In genomic region chr18:48667276-48668254, GRCh38 we compare ENCODE assay signal across 8 cellular contexts.
A peak's percentile ranks its signal among the peaks of the same experiment; 100 is the strongest.
DNase-seq lines count a peak whose midpoint lies in the region; ATAC-seq and TF ChIP-seq lines count a peak whose summit lies in the region.

No MANE protein-coding gene starts in this region.

- intact Hi-C loops in naive thymus-derived CD4-positive, alpha-beta T cell (cut with micrococcal nuclease): no loop called here

- peaks cover 0 to 3% (median 0%) of the 10 kb centered on the region in 7 donors for H3K4me1 Mint-ChIP-seq in naive thymus-derived CD4-positive, alpha-beta T cell

- peaks cover 0 to 18% (median 4%) of the 10 kb centered on the region in 5 donors for H3K36me3 Mint-ChIP-seq in naive thymus-derived CD4-positive, alpha-beta T cell

- no peak overlapping the region for H3K27ac Mint-ChIP-seq in naive thymus-derived CD4-positive, alpha-beta T cell

- no peak for TF ChIP-seq EP300 in upper lobe of left lung (IDR thresholded peaks at IDR 0.05)

- H3K27ac ChIP-seq in WERI-Rb-1 (no peak overlapping the region), upper lobe of left lung (no peak overlapping the region)
- H3K27ac ChIP-seq in naive thymus-derived CD4-positive, alpha-beta T cell (ENCODE audit: low read depth, low read length): no peak overlapping the region

- H3K36me3 ChIP-seq in WERI-Rb-1: peaks cover 39% of the 10 kb centered on the region
- H3K36me3 ChIP-seq in upper lobe of left lung: peaks cover 0 to 44% (median 17%) of the 10 kb centered on the region in 4 donors
- no peaks in the 10 kb centered on the region for H3K36me3 ChIP-seq in naive thymus-derived CD4-positive, alpha-beta T cell (ENCODE audit: control insufficient read depth in 2 of 3, insufficient read depth in 3 of 3, low read length in 3 of 3)

- WGBS in upper lobe of left lung, 2 donors: 89 to 91% methylated on average over 9 to 13 of the region's 13 CpGs

- H3K4me3 Mint-ChIP-seq in naive thymus-derived CD4-positive, alpha-beta T cell: no peak overlapping the region

- no peak overlapping the region for H3K4me3 ChIP-seq in WERI-Rb-1 (ENCODE audit: low read depth, low read length)
- no peak overlapping the region for H3K4me3 ChIP-seq in upper lobe of left lung
- no peak overlapping the region for H3K4me3 ChIP-seq in naive thymus-derived CD4-positive, alpha-beta T cell (ENCODE audit: low read length)

- peak; percentile 42 for DNase-seq in GM10248 (ENCODE audit: extremely low spot score)
- DNase-seq in WERI-Rb-1: peak; percentile 60
- peak; percentile 14 for DNase-seq in middle frontal gyrus (ENCODE audit: extremely low spot score, low spot score)
- DNase-seq in upper lobe of left lung: no peak
- no peak for DNase-seq in naive thymus-derived CD4-positive, alpha-beta T cell
- no peak for DNase-seq in NCI-H510A (lab: John Stamatoyannopoulos, UW)
- DNase-seq in NOMO-1 treated with dmso at 0.1 percent for 144 hours (lab: John Stamatoyannopoulos, UW; ENCODE audit: unreplicated experiment): no peak

- POLR2A ChIA-PET in GM10248 (lab: Yijun Ruan, JAX): no interaction called here
- POLR2A ChIA-PET in naive thymus-derived CD4-positive, alpha-beta T cell (lab: Charles Lee): interaction anchor here (0.6 kb wide), 1 partner anchor 1220 kb away, joined by 6 read pairs; no protein-coding TSS in a partner anchor

- no peaks in the 10 kb centered on the region for H3K27me3 ChIP-seq in WERI-Rb-1 (ENCODE audit: insufficient read depth, low read depth, severe bottlenecking)
- no peaks in the 10 kb centered on the region for H3K27me3 ChIP-seq in upper lobe of left lung
- no peaks in the 10 kb centered on the region for H3K27me3 ChIP-seq in naive thymus-derived CD4-positive, alpha-beta T cell (ENCODE audit: control insufficient read depth in 2 of 2, insufficient read depth in 2 of 2, low read length in 2 of 2)

- peaks cover 5 to 28% (median 11%) of the 10 kb centered on the region in 11 donors for H3K9me3 Mint-ChIP-seq in naive thymus-derived CD4-positive, alpha-beta T cell

- ATAC-seq in HG03354 (IDR thresholded peaks at IDR 0.05; ENCODE audit: poor library complexity, severe bottlenecking, unreplicated experiment) (peak; percentile 60), upper lobe of left lung (ENCODE audit: low FRiP score in 2 of 2) (no peak)
- no peak for ATAC-seq in naive thymus-derived CD4-positive, alpha-beta T cell

- TF ChIP-seq CTCF in GM10248 (IDR thresholded peaks at IDR 0.05; ENCODE audit: control extremely low read depth, extremely low read depth, low read depth, missing control alignments) (no peak), WERI-Rb-1 (IDR thresholded peaks at IDR 0.05; ENCODE audit: low read depth, low read length) (peak; percentile 91), upper lobe of left lung (IDR thresholded peaks at IDR 0.05) (peak in 1 of 6 experiments; percentile 18)

- CTCF ChIA-PET in GM10248 (lab: Yijun Ruan, JAX): interaction anchor here (1.0 to 6.4 kb wide), 5 partner anchors 8 to 222 kb away, joined by 3 to 35 read pairs (median 3); no protein-coding TSS in a partner anchor
- CTCF ChIA-PET in naive thymus-derived CD4-positive, alpha-beta T cell (lab: Charles Lee): interaction anchor here (1.3 kb wide), 1 partner anchor 17 kb away, joined by 3 read pairs; no protein-coding TSS in a partner anchor

- H3K27me3 Mint-ChIP-seq in naive thymus-derived CD4-positive, alpha-beta T cell: peaks cover 0 to 8% (median 4%) of the 10 kb centered on the region in 5 donors

- H3K4me1 ChIP-seq in upper lobe of left lung: peaks cover 7 to 15% (median 13%) of the 10 kb centered on the region in 4 donors
- H3K4me1 ChIP-seq in naive thymus-derived CD4-positive, alpha-beta T cell (ENCODE audit: control insufficient read depth in 2 of 2, insufficient read depth in 2 of 2, low read length in 2 of 2): no peaks in the 10 kb centered on the region

- H3K9me3 ChIP-seq in WERI-Rb-1 (ENCODE audit: severe bottlenecking): peaks cover 21% of the 10 kb centered on the region
- H3K9me3 ChIP-seq in upper lobe of left lung: peaks cover 0 to 10% (median 4%) of the 10 kb centered on the region in 4 donors
- peaks cover 0 to 9% (median 0%) of the 10 kb centered on the region in 3 experiments for H3K9me3 ChIP-seq in naive thymus-derived CD4-positive, alpha-beta T cell (ENCODE audit: control insufficient read depth in 2 of 3, low read length in 3 of 3)

- no peak for TF ChIP-seq POLR2A in upper lobe of left lung (IDR thresholded peaks at IDR 0.05)

Comparison
In these comparisons a context has a peak if more than half of its experiments do, and no peak if none do; other contexts are left out.
1. DNase-seq: peak in GM10248 (single experiment), WERI-Rb-1 (single experiment) and middle frontal gyrus (single experiment); none in upper lobe of left lung (0 of 2), naive thymus-derived CD4-positive, alpha-beta T cell (0 of 9), NCI-H510A (single experiment) and NOMO-1 treated with dmso at 0.1 percent for 144 hours (single experiment).